21 cellular contexts compared by ENCODE assay signal in the genomic region with DNA sequence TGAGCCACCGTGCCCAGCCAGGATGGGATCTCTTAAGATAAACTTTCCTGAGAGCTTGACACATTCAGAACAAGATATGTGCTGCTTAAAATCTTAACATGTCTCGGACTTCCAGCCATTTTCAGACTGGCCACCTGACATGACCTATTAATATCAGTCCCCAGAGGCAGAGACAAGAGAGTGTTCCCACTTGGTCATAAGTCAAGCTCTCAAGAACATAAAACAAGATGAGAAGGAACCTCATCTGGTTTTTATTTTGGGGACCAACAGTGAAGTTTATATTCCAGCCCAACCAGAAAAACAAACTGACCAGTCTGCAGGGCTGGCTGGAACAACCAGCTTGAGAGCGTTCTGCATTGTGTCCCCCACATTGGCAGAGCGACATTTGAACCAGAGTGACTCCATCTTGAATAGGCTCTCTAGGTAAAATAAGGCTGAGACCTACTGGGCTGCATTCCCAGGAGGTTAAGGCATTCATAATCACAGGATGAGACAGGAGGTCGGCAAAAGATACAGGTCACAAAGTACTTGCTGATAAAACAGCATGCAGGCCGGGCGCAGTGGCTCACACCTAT.
"Had no signal": no experiment of that assay in that cellular context is flagged by ENCODE, and none has a peak within 500 bp of the region (broad histone marks: within the 10 kb centered on the region; RNA-seq: fewer than 3 reads in every experiment).

No MANE protein-coding gene starts in this region.

- H3K4me3 ChIP-seq: colonic mucosa, gastroesophageal sphincter, pancreas, prostate gland, skin epidermis had no signal

- DNase-seq: caudate nucleus; colonic mucosa; dermis blood vessel endothelial cell; erythroblast; glutamatergic neuron; hippocampal formation; left colon; mesenchymal stem cell; midbrain; occipital lobe; pancreas; stimulated activated CD4-positive, alpha-beta T cell treated with anti-CD3 and anti-CD28 coated beads, Interleukin-12 subunit alpha, Interleukin-12 subunit beta, amount 100 ng/mL, for 4 hours; stimulated activated naive CD4-positive, alpha-beta T cell treated with Interleukin-2 at 50 U/mL for 16 hours; trophoblast cell had no signal

- H3K9me3 ChIP-seq: colonic mucosa, gastroesophageal sphincter, pancreas, prostate gland had no signal

- FAIRE-seq: endothelial cell of umbilical vein, pancreas, urothelium cell line had no signal

- H3K36me3 ChIP-seq: colonic mucosa, gastroesophageal sphincter, pancreas, prostate gland had no signal

- H3K27me3 ChIP-seq: colonic mucosa, pancreas had no signal

- ATAC-seq: gastroesophageal sphincter; left colon; natural killer cell treated with Interleukin-12 subunit alpha and Interleukin-12 subunit beta and Interleukin-15 and Interleukin-18, amount 100 ng/mL, for 72 hours; pancreas; sciatic nerve had no signal

- H3K27ac ChIP-seq: colonic mucosa, gastroesophageal sphincter, pancreas, prostate gland, skin epidermis had no signal

- H3K4me1 ChIP-seq: colonic mucosa, prostate gland had no signal
